28 cellular contexts compared by ENCODE assay signal in the genomic region with DNA sequence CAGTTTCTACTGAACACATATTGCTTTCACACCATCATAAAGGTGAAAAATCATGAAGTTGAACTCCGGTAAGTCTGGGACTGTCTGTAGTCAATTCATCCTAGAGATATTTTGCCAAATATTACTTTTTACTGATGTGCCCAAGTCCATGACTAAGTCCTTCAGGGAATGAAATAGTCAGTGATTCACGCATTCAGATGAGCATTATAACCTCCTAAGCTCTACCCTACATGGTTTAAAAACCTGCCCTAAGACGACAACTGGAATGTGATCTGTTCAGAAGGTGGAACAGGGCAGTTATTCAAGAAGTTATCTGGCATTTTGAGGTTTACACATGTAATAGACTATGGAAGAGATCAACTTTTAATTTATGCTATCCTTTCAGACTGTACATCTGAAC.
DNase-seq lines count a peak whose midpoint lies in the region; ATAC-seq and TF ChIP-seq lines count a peak whose summit lies in the region.
"Had no signal": no experiment of that assay in that cellular context is flagged by ENCODE, and none has a peak within 500 bp of the region (broad histone marks: within the 10 kb centered on the region; RNA-seq: fewer than 3 reads in every experiment).

No MANE protein-coding gene starts in this region.

- no peaks in the 10 kb centered on the region for H3K36me3 ChIP-seq in GM23248 (ENCODE audit: low read depth)
- H3K36me3 ChIP-seq in OCI-LY7 (ENCODE audit: insufficient read depth, low read length): no peaks in the 10 kb centered on the region
- no peaks in the 10 kb centered on the region for H3K36me3 ChIP-seq in smooth muscle cell (ENCODE audit: low read depth)
- H3K36me3 ChIP-seq: left ventricle myocardium inferior, SJSA1, upper lobe of left lung had no signal

- TF ChIP-seq CTCF in OCI-LY7 (conservative IDR thresholded peaks at IDR 0.05; ENCODE audit: low read length) (no peak), smooth muscle cell (IDR thresholded peaks at IDR 0.05; ENCODE audit: borderline replicate concordance, insufficient read depth, poor library complexity, severe bottlenecking) (no peak), RWPE1 (conservative IDR thresholded peaks at IDR 0.05; ENCODE audit: low read depth) (no peak)

- no peaks in the 10 kb centered on the region for H3K79me2 ChIP-seq in GM23248 (ENCODE audit: insufficient read depth)
- no peaks in the 10 kb centered on the region for H3K79me2 ChIP-seq in OCI-LY7 (ENCODE audit: insufficient read depth, low read depth, low read length)
- no peaks in the 10 kb centered on the region for H3K79me2 ChIP-seq in smooth muscle cell (ENCODE audit: low read depth)

- H3K27ac ChIP-seq in GM23248: no peak overlapping the region
- no peak overlapping the region for H3K27ac ChIP-seq in OCI-LY7 (ENCODE audit: low read depth, low read length, poor library complexity, severe bottlenecking)
- peak overlapping the region; percentile 38 for H3K27ac ChIP-seq in smooth muscle cell (ENCODE audit: low read depth)
- no peak overlapping the region for H3K27ac ChIP-seq in RWPE1
- H3K27ac ChIP-seq: KMS-11, left ventricle myocardium inferior, SJSA1, skin epidermis, upper lobe of left lung had no signal

- DNase-seq in GM23248 (peak; percentile 81), OCI-LY7 (ENCODE audit: low spot score) (no peak), smooth muscle cell (lab: John Stamatoyannopoulos, UW; ENCODE audit: unreplicated experiment) (no peak), RWPE1 (ENCODE audit: low spot score) (no peak)
- no peak for DNase-seq in central memory CD4-positive, alpha-beta T cell
- DNase-seq: activated CD4-positive, alpha-beta T cell treated with anti-CD3 and anti-CD28 coated beads, Interleukin-2, amount 10 ng/mL, durations not matched to agents 24 days and 14 days; activated gamma-delta T cell; activated naive CD8-positive, alpha-beta T cell treated with anti-CD3 and anti-CD28 coated beads for 36 hours; activated T-cell treated with anti-CD3 and anti-CD28 coated beads, Interleukin-2, amount 50 U/mL, for 4 hours; C1 segment of cervical spinal cord; Caco-2; cerebellar nuclear complex; GF-D8; immature natural killer cell; left ventricle myocardium inferior; mesendoderm; NCI-H1436; NCI-H2081 treated with DMSO at 0.1 percent for 48 hours; NCI-H2227 treated with DMSO at 0.1 percent for 48 hours; NCI-H526 treated with DMSO at 0.1 percent for 48 hours; stimulated activated naive B cell treated with anti-CD40 and anti-IgM and Interleukin-4, amounts not matched to agents 10 μg/mL and 1 μg/mL and 100 μg/mL, for 72 hours; T-helper 9 cell; upper lobe of left lung had no signal

- ATAC-seq in esophagus mucosa (peak; percentile 43), GM21529 (IDR thresholded peaks at IDR 0.05; ENCODE audit: unreplicated experiment) (no peak)
- ATAC-seq: activated T-cell treated with anti-CD3 and anti-CD28 coated beads, Interleukin-2, amount 50 U/mL, for 4 hours; stimulated activated naive B cell treated with anti-CD40 and anti-IgM and Interleukin-4, amounts not matched to agents 10 μg/mL and 1 μg/mL and 100 μg/mL, for 72 hours had no signal

- H3K4me2 ChIP-seq in GM23248 (ENCODE audit: unreplicated experiment) (peak overlapping the region; percentile 32), OCI-LY7 (ENCODE audit: low read length) (no peak overlapping the region), smooth muscle cell (no peak overlapping the region)
- H3K4me2 ChIP-seq: KMS-11 had no signal

- no peaks in the 10 kb centered on the region for H3K27me3 ChIP-seq in GM23248 (replicated peaks; ENCODE audit: insufficient read depth)
- no peaks in the 10 kb centered on the region for H3K27me3 ChIP-seq in smooth muscle cell (ENCODE audit: low read depth)
- H3K27me3 ChIP-seq: SJSA1, upper lobe of left lung had no signal

- H3F3A ChIP-seq in GM23248 (ENCODE audit: insufficient read depth): peaks cover 6% of the 10 kb centered on the region; the same call in 1 of the 2 replicates
- H3F3A ChIP-seq in smooth muscle cell (ENCODE audit: low read depth): no peaks in the 10 kb centered on the region

- POLR2A ChIA-PET in OCI-LY7 (lab: Charles Lee) (interaction anchor here (0.6 to 2.5 kb wide), 6 partner anchors 24 to 774 kb away, joined by 3 to 7 read pairs (median 4); no protein-coding TSS in a partner anchor), RWPE1 (lab: Yijun Ruan, JAX; ENCODE audit: low non-redundant PET) (no interaction called here)

- no peak overlapping the region for H3K4me3 ChIP-seq in GM23248
- H3K4me3 ChIP-seq in OCI-LY7 (ENCODE audit: low read depth, low read length, poor library complexity, severe bottlenecking): no peak overlapping the region
- H3K4me3 ChIP-seq in smooth muscle cell: no peak overlapping the region
- H3K4me3 ChIP-seq: left ventricle myocardium inferior, SJSA1, skin epidermis, upper lobe of left lung had no signal

- CTCF ChIA-PET in OCI-LY7 (lab: Charles Lee; ENCODE audit: unreplicated experiment): interaction anchor here (0.9 to 1.7 kb wide), 2 partner anchors 161 to 162 kb away, joined by 3 to 5 read pairs; no protein-coding TSS in a partner anchor
- CTCF ChIA-PET in RWPE1 (lab: Yijun Ruan, JAX): interaction anchor here (1.2 to 1.8 kb wide), 2 partner anchors 389 to 550 kb away, joined by 5 to 8 read pairs; no protein-coding TSS in a partner anchor

- in situ Hi-C loops in GM23248 (cut with MboI): no loop called here

- BruUV-seq in OCI-LY7 (replicated peaks; lab: Mats Ljungman, UMichigan): no TSS peak

- H3K9me3 ChIP-seq in GM23248 (ENCODE audit: low read depth) (no peaks in the 10 kb centered on the region), OCI-LY7 (ENCODE audit: low read length) (no peaks in the 10 kb centered on the region), smooth muscle cell (replicated peaks; ENCODE audit: low read depth) (no peaks in the 10 kb centered on the region)
- H3K9me3 ChIP-seq: Caco-2, left ventricle myocardium inferior, SJSA1, upper lobe of left lung had no signal

- H4K20me1 ChIP-seq in GM23248 (ENCODE audit: insufficient read depth) (no peaks in the 10 kb centered on the region), OCI-LY7 (ENCODE audit: insufficient read depth, low read length) (no peaks in the 10 kb centered on the region), smooth muscle cell (ENCODE audit: low read depth) (no peaks in the 10 kb centered on the region)

- H3K4me1 ChIP-seq in GM23248 (ENCODE audit: insufficient read depth) (peaks cover 24% of the 10 kb centered on the region), OCI-LY7 (ENCODE audit: insufficient read depth, low read length, poor library complexity, severe bottlenecking) (no peaks in the 10 kb centered on the region), smooth muscle cell (ENCODE audit: low read depth) (no peaks in the 10 kb centered on the region)
- H3K4me1 ChIP-seq: Caco-2, left ventricle myocardium inferior, SJSA1, upper lobe of left lung had no signal

- 0 out of 2 replicates have a peak overlapping the region, but pooled peaks have one; percentile 36 for H2AFZ ChIP-seq in GM23248
- H2AFZ ChIP-seq in OCI-LY7 (ENCODE audit: low read length): peak overlapping the region; percentile 17; the same call in 1 of the 2 replicates
- no peak overlapping the region for H2AFZ ChIP-seq in smooth muscle cell (ENCODE audit: low read depth)

- no peaks in the 10 kb centered on the region for H3K9me2 ChIP-seq in GM23248 (ENCODE audit: insufficient read depth)
- H3K9me2 ChIP-seq in OCI-LY7 (ENCODE audit: insufficient read depth, low read length): no peaks in the 10 kb centered on the region

- H3K9ac ChIP-seq in GM23248 (no peak overlapping the region), smooth muscle cell (ENCODE audit: low read depth) (no peak overlapping the region)
- H3K9ac ChIP-seq: KMS-11 had no signal

- intact Hi-C loops in OCI-LY7 (cut with micrococcal nuclease; ENCODE audit: unreplicated experiment): loop anchor here (2.0 to 10.0 kb wide), 2 partner anchors 163 to 547 kb away; no protein-coding TSS in a partner anchor

- WGBS in GM23248 (ENCODE audit: low coverage in 1 of 2, low lambda C conversion rate in 2 of 2, missing lambda C conversion rate in 2 of 2), 2 experiments: 8% methylated on average over 3 of the region's 3 CpGs
- 49% methylated on average over 3 of the region's 3 CpGs for WGBS in smooth muscle cell (ENCODE audit: low lambda C conversion rate)
